Comparison of ENCODE assay signal across 1 cellular context in the genomic region with DNA sequence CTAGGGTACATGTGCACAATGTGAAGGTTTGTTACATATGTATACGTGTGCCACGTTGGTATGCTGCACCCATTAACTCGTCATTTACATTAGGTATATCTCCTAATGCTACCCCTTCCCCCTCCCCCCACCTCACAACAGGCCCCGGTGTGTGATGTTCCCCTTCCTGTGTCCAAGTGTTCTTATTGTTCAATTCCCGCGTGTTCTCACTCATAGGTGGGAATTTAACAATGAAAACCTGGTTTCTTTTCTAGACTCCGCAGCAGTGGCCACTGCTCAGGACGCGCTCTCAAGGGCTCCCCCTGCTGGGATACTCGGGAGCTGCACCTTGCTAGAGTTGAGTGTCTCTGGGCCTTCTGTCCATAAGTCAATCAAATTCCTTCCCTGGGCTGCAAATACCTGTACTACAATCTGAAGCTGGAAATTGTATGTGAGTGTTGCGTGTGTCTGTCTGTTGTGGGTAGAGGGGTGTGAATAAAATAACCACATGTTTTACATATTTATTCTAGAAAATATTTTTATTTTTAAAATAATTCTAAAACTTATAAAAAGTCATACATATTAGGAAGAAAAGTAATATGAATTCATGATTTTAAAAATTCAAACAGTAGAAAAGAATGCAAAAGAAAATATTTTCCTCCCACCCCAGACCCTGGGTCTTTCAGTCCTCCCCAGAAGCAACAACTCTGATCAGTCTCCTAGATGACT.
A peak's percentile ranks its signal among the peaks of the same experiment; 100 is the strongest.
TF ChIP-seq lines count a peak whose summit lies in the region.

No MANE protein-coding gene starts in this region.

TF ChIP-seq in K562, 482 proteins besides CTCF, POLR2A, EP300 and RAD21 (continues in another document):
- TF ChIP-seq ZNF184 (CRISPR knock-in tag; IDR thresholded peaks at IDR 0.05): no peak
- peak; percentile 40; the same call in 1 of the 2 replicates for TF ChIP-seq L3MBTL2 (IDR thresholded peaks at IDR 0.05)
- no peak for TF ChIP-seq GATA2 (CRISPR knock-in tag; IDR thresholded peaks at IDR 0.05)
- TF ChIP-seq ZNF561 (CRISPR knock-in tag; conservative IDR thresholded peaks at IDR 0.05): no peak
- no peak for TF ChIP-seq SIRT6 (IDR thresholded peaks at IDR 0.05; ENCODE audit: low read depth, low read length)
- no peak for TF ChIP-seq ZBTB2 (IDR thresholded peaks at IDR 0.05)
- no peak for TF ChIP-seq PHB (CRISPR knock-in tag; IDR thresholded peaks at IDR 0.05)
- no peak for TF ChIP-seq MAX (CRISPR knock-in tag; IDR thresholded peaks at IDR 0.05)
- no peak for TF ChIP-seq SNRNP70 (optimal IDR thresholded peaks at IDR 0.05; ENCODE audit: low read depth, low read length)
- 0 out of 2 replicates have a peak, but pooled peaks have one; percentile 24 for TF ChIP-seq SUPT5H (IDR thresholded peaks at IDR 0.05)
- TF ChIP-seq CREM (IDR thresholded peaks at IDR 0.05; ENCODE audit: low read depth): no peak
- TF ChIP-seq, protein P1, sequence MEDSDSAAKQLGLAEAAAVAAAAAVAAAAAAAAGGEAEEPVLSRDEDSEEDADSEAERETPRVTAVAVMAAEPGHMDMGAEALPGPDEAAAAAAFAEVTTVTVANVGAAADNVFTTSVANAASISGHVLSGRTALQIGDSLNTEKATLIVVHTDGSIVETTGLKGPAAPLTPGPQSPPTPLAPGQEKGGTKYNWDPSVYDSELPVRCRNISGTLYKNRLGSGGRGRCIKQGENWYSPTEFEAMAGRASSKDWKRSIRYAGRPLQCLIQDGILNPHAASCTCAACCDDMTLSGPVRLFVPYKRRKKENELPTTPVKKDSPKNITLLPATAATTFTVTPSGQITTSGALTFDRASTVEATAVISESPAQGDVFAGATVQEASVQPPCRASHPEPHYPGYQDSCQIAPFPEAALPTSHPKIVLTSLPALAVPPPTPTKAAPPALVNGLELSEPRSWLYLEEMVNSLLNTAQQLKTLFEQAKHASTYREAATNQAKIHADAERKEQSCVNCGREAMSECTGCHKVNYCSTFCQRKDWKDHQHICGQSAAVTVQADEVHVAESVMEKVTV (CRISPR knock-in tag; IDR thresholded peaks at IDR 0.05): peak; percentile 16; the same call in 1 of the 2 replicates
- 0 out of 2 replicates have a peak, but pooled peaks have one; percentile 29 for TF ChIP-seq ZNF766 (CRISPR knock-in tag; conservative IDR thresholded peaks at IDR 0.05)
- TF ChIP-seq MYC (IDR thresholded peaks at IDR 0.05; ENCODE audit: low read depth, low read length): no peak
- no peak for TF ChIP-seq MYC (CRISPR knock-in tag; IDR thresholded peaks at IDR 0.05; ENCODE audit: borderline replicate concordance, low read depth)
- TF ChIP-seq, protein P2, sequence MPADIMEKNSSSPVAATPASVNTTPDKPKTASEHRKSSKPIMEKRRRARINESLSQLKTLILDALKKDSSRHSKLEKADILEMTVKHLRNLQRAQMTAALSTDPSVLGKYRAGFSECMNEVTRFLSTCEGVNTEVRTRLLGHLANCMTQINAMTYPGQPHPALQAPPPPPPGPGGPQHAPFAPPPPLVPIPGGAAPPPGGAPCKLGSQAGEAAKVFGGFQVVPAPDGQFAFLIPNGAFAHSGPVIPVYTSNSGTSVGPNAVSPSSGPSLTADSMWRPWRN (IDR thresholded peaks at IDR 0.05; ENCODE audit: low read depth): no peak
- peak; percentile 37; the same call in 1 of the 2 replicates for TF ChIP-seq CHD2 (IDR thresholded peaks at IDR 0.05; ENCODE audit: low read depth, low read length)
- TF ChIP-seq MGA (IDR thresholded peaks at IDR 0.05): peak; percentile 55
- TF ChIP-seq, protein P3, sequence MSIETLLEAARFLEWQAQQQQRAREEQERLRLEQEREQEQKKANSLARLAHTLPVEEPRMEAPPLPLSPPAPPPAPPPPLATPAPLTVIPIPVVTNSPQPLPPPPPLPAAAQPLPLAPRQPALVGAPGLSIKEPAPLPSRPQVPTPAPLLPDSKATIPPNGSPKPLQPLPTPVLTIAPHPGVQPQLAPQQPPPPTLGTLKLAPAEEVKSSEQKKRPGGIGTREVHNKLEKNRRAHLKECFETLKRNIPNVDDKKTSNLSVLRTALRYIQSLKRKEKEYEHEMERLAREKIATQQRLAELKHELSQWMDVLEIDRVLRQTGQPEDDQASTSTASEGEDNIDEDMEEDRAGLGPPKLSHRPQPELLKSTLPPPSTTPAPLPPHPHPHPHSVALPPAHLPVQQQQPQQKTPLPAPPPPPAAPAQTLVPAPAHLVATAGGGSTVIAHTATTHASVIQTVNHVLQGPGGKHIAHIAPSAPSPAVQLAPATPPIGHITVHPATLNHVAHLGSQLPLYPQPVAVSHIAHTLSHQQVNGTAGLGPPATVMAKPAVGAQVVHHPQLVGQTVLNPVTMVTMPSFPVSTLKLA (conservative IDR thresholded peaks at IDR 0.05): peak; percentile 34 to 53; a peak in 2 of 4 replicates
- peak; percentile 41; the same call in 1 of the 2 replicates for TF ChIP-seq NBN (IDR thresholded peaks at IDR 0.05; ENCODE audit: low read depth)
- TF ChIP-seq ZNF445 (CRISPR knock-in tag; IDR thresholded peaks at IDR 0.05; ENCODE audit: low read depth): no peak
- peak; percentile 89 for TF ChIP-seq ZNF3 (CRISPR knock-in tag; IDR thresholded peaks at IDR 0.05)
- no peak for TF ChIP-seq MEF2A (IDR thresholded peaks at IDR 0.05; ENCODE audit: control insufficient read depth, low read depth, low read length)
- TF ChIP-seq, protein P4, sequence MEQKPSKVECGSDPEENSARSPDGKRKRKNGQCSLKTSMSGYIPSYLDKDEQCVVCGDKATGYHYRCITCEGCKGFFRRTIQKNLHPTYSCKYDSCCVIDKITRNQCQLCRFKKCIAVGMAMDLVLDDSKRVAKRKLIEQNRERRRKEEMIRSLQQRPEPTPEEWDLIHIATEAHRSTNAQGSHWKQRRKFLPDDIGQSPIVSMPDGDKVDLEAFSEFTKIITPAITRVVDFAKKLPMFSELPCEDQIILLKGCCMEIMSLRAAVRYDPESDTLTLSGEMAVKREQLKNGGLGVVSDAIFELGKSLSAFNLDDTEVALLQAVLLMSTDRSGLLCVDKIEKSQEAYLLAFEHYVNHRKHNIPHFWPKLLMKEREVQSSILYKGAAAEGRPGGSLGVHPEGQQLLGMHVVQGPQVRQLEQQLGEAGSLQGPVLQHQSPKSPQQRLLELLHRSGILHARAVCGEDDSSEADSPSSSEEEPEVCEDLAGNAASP (IDR thresholded peaks at IDR 0.05): no peak
- no peak for TF ChIP-seq NCOA6 (IDR thresholded peaks at IDR 0.05)
- TF ChIP-seq GTF2A2 (tag; IDR thresholded peaks at IDR 0.05): no peak
- peak; percentile 71; the same call in 1 of the 2 replicates for TF ChIP-seq ZSCAN29 (IDR thresholded peaks at IDR 0.05)
- TF ChIP-seq, protein P5, sequence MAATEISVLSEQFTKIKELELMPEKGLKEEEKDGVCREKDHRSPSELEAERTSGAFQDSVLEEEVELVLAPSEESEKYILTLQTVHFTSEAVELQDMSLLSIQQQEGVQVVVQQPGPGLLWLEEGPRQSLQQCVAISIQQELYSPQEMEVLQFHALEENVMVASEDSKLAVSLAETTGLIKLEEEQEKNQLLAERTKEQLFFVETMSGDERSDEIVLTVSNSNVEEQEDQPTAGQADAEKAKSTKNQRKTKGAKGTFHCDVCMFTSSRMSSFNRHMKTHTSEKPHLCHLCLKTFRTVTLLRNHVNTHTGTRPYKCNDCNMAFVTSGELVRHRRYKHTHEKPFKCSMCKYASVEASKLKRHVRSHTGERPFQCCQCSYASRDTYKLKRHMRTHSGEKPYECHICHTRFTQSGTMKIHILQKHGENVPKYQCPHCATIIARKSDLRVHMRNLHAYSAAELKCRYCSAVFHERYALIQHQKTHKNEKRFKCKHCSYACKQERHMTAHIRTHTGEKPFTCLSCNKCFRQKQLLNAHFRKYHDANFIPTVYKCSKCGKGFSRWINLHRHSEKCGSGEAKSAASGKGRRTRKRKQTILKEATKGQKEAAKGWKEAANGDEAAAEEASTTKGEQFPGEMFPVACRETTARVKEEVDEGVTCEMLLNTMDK (IDR thresholded peaks at IDR 0.05; ENCODE audit: borderline replicate concordance, insufficient read depth, low read depth, low read length, poor library complexity, severe bottlenecking): peak; percentile 33
- peak; percentile 57 for TF ChIP-seq EP400 (IDR thresholded peaks at IDR 0.05)
- TF ChIP-seq RBM14 (IDR thresholded peaks at IDR 0.05; ENCODE audit: borderline replicate concordance, insufficient read depth, low read depth, low read length): no peak
